Comparison of ENCODE assay signal across 17 cellular contexts in genomic region chr3:128317698-128318231, GRCh38.
DNase-seq lines count a peak whose midpoint lies in the region; ATAC-seq, FAIRE-seq and TF ChIP-seq lines count a peak whose summit lies in the region.
"Had no signal": no experiment of that assay in that cellular context is flagged by ENCODE, and none has a peak within 500 bp of the region (broad histone marks: within the 10 kb centered on the region; RNA-seq: fewer than 3 reads in every experiment).

No MANE protein-coding gene starts in this region.

- H3K9ac ChIP-seq in HepG2 (ENCODE audit: insufficient read depth, low read depth, low read length), result no peak overlapping the region
- H3K9ac ChIP-seq in mesendoderm (ENCODE audit: low read length), result no peak overlapping the region

- TF ChIP-seq EP300 in HepG2 (IDR thresholded peaks at IDR 0.05; ENCODE audit: low read depth in 2 of 2, low read length in 2 of 2) (no peak), HepG2 (CRISPR knock-in tag; IDR thresholded peaks at IDR 0.05; ENCODE audit: borderline replicate concordance) (no peak)

- 95% methylated on average over 5 of the region's 8 CpGs for WGBS in HepG2 (ENCODE audit: low lambda C conversion rate)
- 100% methylated on average over 2 of the region's 8 CpGs for WGBS in right lobe of liver (ENCODE audit: insufficient coverage, low coverage, low lambda C conversion rate, missing lambda C conversion rate)
- no CpG with 5 or more reads among the region's 8 CpGs for WGBS in mesendoderm (ENCODE audit: extremely low coverage, insufficient coverage, low lambda C conversion rate)

- peak overlapping the region; percentile 80 for H3K27ac Mint-ChIP-seq in activated naive CD8-positive, alpha-beta T cell treated with anti-CD3 and anti-CD28 coated beads for 36 hours
- H3K27ac Mint-ChIP-seq: activated B cell treated with CpG ODN at 0.5 μM for 24 hours; activated T-helper 1 cell treated with anti-CD3 and anti-CD28 coated beads, Interleukin-12 subunit alpha, Interleukin-12 subunit beta, Interleukin-2, Interleukin-4 antibody, amounts not matched to agents 30 ng/mL and 10 ng/mL and 1 ng/mL, durations not matched to agents 14 hours and 24 hours and 36 hours; B cell had no signal

- no peak overlapping the region for H3K23ac ChIP-seq in mesendoderm (ENCODE audit: low read length)

- no peak overlapping the region for H3K4me3 Mint-ChIP-seq in activated naive CD8-positive, alpha-beta T cell treated with anti-CD3 and anti-CD28 coated beads for 36 hours
- H3K4me3 Mint-ChIP-seq: activated B cell treated with CpG ODN at 0.5 μM for 24 hours; activated T-helper 1 cell treated with anti-CD3 and anti-CD28 coated beads, Interleukin-12 subunit alpha, Interleukin-12 subunit beta, Interleukin-2, Interleukin-4 antibody, amounts not matched to agents 30 ng/mL and 10 ng/mL and 1 ng/mL, durations not matched to agents 14 hours and 24 hours and 36 hours; B cell; naive B cell had no signal

- H2BK120ac ChIP-seq in mesendoderm (ENCODE audit: low read depth, low read length), result no peak overlapping the region

- no peaks in the 10 kb centered on the region for H3K79me1 ChIP-seq in mesendoderm (ENCODE audit: low read length)

- H3K27me3 ChIP-seq in HepG2 (ENCODE audit: control insufficient read depth in 1 of 2, insufficient read depth in 2 of 2, low read length in 2 of 2) (no peaks in the 10 kb centered on the region), right lobe of liver (no peaks in the 10 kb centered on the region), mesendoderm (ENCODE audit: insufficient read depth, low read length, poor library complexity) (no peaks in the 10 kb centered on the region), uterus (no peaks in the 10 kb centered on the region)

- H3K4me2 ChIP-seq in HepG2 (ENCODE audit: low read depth, low read length) (no peak overlapping the region), mesendoderm (ENCODE audit: low read length) (no peak overlapping the region)

- H3K4me3 ChIP-seq in HepG2 (replicated peaks in 1 of 3; ENCODE audit: insufficient read depth in 1 of 3, low read depth in 2 of 3, low read length in 3 of 3) (no peak overlapping the region), right lobe of liver (no peak overlapping the region), mesendoderm (ENCODE audit: low read length) (no peak overlapping the region), uterus (no peak overlapping the region)

- no peak overlapping the region for H4K5ac ChIP-seq in mesendoderm (ENCODE audit: low read length)

- H2BK15ac ChIP-seq in mesendoderm (replicated peaks; ENCODE audit: low read depth), result no peak overlapping the region

- no peak overlapping the region for H3K4ac ChIP-seq in mesendoderm (ENCODE audit: low read depth, low read length)

- no peak overlapping the region for H4K8ac ChIP-seq in mesendoderm (ENCODE audit: low read depth, low read length)

- no peak for FAIRE-seq in HepG2 (lab: Jason Lieb, UNC)
- FAIRE-seq: keratinocyte had no signal

- no peaks in the 10 kb centered on the region for H3K9me3 Mint-ChIP-seq in activated naive CD8-positive, alpha-beta T cell treated with anti-CD3 and anti-CD28 coated beads for 36 hours
- H3K9me3 Mint-ChIP-seq: activated B cell treated with CpG ODN at 0.5 μM for 24 hours; activated T-helper 1 cell treated with anti-CD3 and anti-CD28 coated beads, Interleukin-12 subunit alpha, Interleukin-12 subunit beta, Interleukin-2, Interleukin-4 antibody, amounts not matched to agents 30 ng/mL and 10 ng/mL and 1 ng/mL, durations not matched to agents 14 hours and 24 hours and 36 hours; naive B cell had no signal

- intact Hi-C loops in HepG2 (cut with micrococcal nuclease; ENCODE audit: unreplicated experiment) (no loop called here), right lobe of liver (cut with DNase I) (no loop called here), uterus (cut with DNase I; ENCODE audit: low total_unique reads) (no loop called here)

- H3K4me1 Mint-ChIP-seq in activated naive CD8-positive, alpha-beta T cell treated with anti-CD3 and anti-CD28 coated beads for 36 hours, result peaks cover 36% of the 10 kb centered on the region
- H3K4me1 Mint-ChIP-seq: activated B cell treated with CpG ODN at 0.5 μM for 24 hours, B cell had no signal

- no peak for TF ChIP-seq RAD21 in HepG2 (CRISPR knock-in tag; IDR thresholded peaks at IDR 0.05)

- H3K79me2 ChIP-seq in HepG2 (ENCODE audit: insufficient read depth, low read length) (no peaks in the 10 kb centered on the region), mesendoderm (ENCODE audit: control insufficient read depth, insufficient read depth, low read length) (no peaks in the 10 kb centered on the region)

- no peak overlapping the region for H3K18ac ChIP-seq in mesendoderm (ENCODE audit: low read length)

- CTCF ChIA-PET in HepG2 (lab: Yijun Ruan, JAX; ENCODE audit: low intra/inter-chr PET ratio, low total read pairs), result no interaction called here

- H3K4me1 ChIP-seq in HepG2 (ENCODE audit: insufficient read depth, low read length) (peaks cover 14% of the 10 kb centered on the region), right lobe of liver (peaks cover 0 to 12% (median 2%) of the 10 kb centered on the region in 4 donors), mesendoderm (ENCODE audit: control insufficient read depth, low read depth, low read length) (no peaks in the 10 kb centered on the region), uterus (peaks cover 0 to 4% of the 10 kb centered on the region in 2 donors)

- H3K36me3 ChIP-seq in HepG2 (replicated peaks in 1 of 2; ENCODE audit: control insufficient read depth in 1 of 2, insufficient read depth in 2 of 2, low read length in 2 of 2) (peaks cover 6 to 20% of the 10 kb centered on the region in 2 experiments; a peak in 3 of 5 replicates), right lobe of liver (no peaks in the 10 kb centered on the region), mesendoderm (ENCODE audit: control insufficient read depth, insufficient read depth, low read length) (no peaks in the 10 kb centered on the region), uterus (no peaks in the 10 kb centered on the region)

- H3K9me3 ChIP-seq in HepG2 (ENCODE audit: low read length), result no peaks in the 10 kb centered on the region
- H3K9me3 ChIP-seq in right lobe of liver, result no peaks in the 10 kb centered on the region
- no peaks in the 10 kb centered on the region for H3K9me3 ChIP-seq in uterus

- TF ChIP-seq POLR2A in HepG2 (IDR thresholded peaks at IDR 0.05; ENCODE audit: insufficient read depth in 1 of 2, low read depth in 2 of 2, low read length in 2 of 2) (no peak), right lobe of liver (IDR thresholded peaks at IDR 0.05) (no peak), uterus (IDR thresholded peaks at IDR 0.05) (no peak), GM18505 (IDR thresholded peaks at IDR 0.05; ENCODE audit: borderline replicate concordance, extremely low read depth, insufficient read depth, insufficient read length) (no peak)

- POLR2A ChIA-PET in HepG2 (lab: Yijun Ruan, JAX), result no interaction called here

- peaks cover 5% of the 10 kb centered on the region; the same call in 1 of the 2 replicates for H4K20me1 ChIP-seq in HepG2 (ENCODE audit: insufficient read depth, low read length)

- H2AFZ ChIP-seq in HepG2 (ENCODE audit: low read length), result no peak overlapping the region

- peaks cover 13% of the 10 kb centered on the region for H3K36me3 Mint-ChIP-seq in activated naive CD8-positive, alpha-beta T cell treated with anti-CD3 and anti-CD28 coated beads for 36 hours

- H3K27me3 Mint-ChIP-seq in activated naive CD8-positive, alpha-beta T cell treated with anti-CD3 and anti-CD28 coated beads for 36 hours, result no peaks in the 10 kb centered on the region
- H3K27me3 Mint-ChIP-seq: activated B cell treated with CpG ODN at 0.5 μM for 24 hours, B cell, naive B cell had no signal

- H2AK5ac ChIP-seq in mesendoderm (ENCODE audit: low read length), result no peak overlapping the region

- BruUV-seq in HepG2 (replicated peaks; lab: Mats Ljungman, UMichigan), result no TSS peak

- no peak overlapping the region for H2BK5ac ChIP-seq in mesendoderm (ENCODE audit: low read length)

- ATAC-seq in HepG2 (no peak; the same call in 2 of the 3 replicates), right lobe of liver (no peak), GM18505 (IDR thresholded peaks at IDR 0.05; ENCODE audit: unreplicated experiment) (no peak)
- ATAC-seq: stimulated activated naive CD8-positive, alpha-beta T cell treated with anti-CD3 and anti-CD28 coated beads, Interleukin-15, Interleukin-2, amounts not matched to agents 100 U/mL and 50 U/mL, for 24 hours had no signal

- in situ Hi-C loops in HepG2 (cut with HindIII; ENCODE audit: extremely low pct_ligation_motif_present, low pct_unique_long_range_greater_than_20kb), result no loop called here

- H3K56ac ChIP-seq in mesendoderm (ENCODE audit: low read length), result no peak overlapping the region

- DNase-seq in HepG2 (ENCODE audit: low spot score) (no peak), right lobe of liver (no peak), mesendoderm (peak; percentile 11), uterus (no peak), GF-D8 (lab: John Stamatoyannopoulos, UW) (no peak), DMS114 treated with DMSO at 0.1 percent for 48 hours (lab: John Stamatoyannopoulos, UW; ENCODE audit: unreplicated experiment) (no peak)
- no peak for DNase-seq in activated naive CD8-positive, alpha-beta T cell treated with anti-CD3 and anti-CD28 coated beads for 36 hours
- DNase-seq: activated B cell treated with CpG ODN at 0.5 μM for 24 hours; HCEC 1CT; naive B cell; NCI-H2107; SHP77 treated with DMSO at 0.1 percent for 48 hours; stimulated activated naive CD8-positive, alpha-beta T cell treated with anti-CD3 and anti-CD28 coated beads, Interleukin-15, Interleukin-2, amounts not matched to agents 100 U/mL and 50 U/mL, for 24 hours had no signal

- no peak overlapping the region for H3K27ac ChIP-seq in HepG2 (ENCODE audit: extremely low read length, insufficient read depth, low read length)
- H3K27ac ChIP-seq in right lobe of liver, result no peak overlapping the region
- H3K27ac ChIP-seq in mesendoderm (ENCODE audit: low read depth, low read length), result no peak overlapping the region
- H3K27ac ChIP-seq in uterus, result peak overlapping the region; percentile 58 to 80

- no peak for TF ChIP-seq CTCF in HepG2 (CRISPR knock-in tag; IDR thresholded peaks at IDR 0.05)
- TF ChIP-seq CTCF in right lobe of liver (IDR thresholded peaks at IDR 0.05), result no peak
- TF ChIP-seq CTCF in uterus (IDR thresholded peaks at IDR 0.05), result no peak

TF ChIP-seq in HepG2, 621 proteins besides CTCF, POLR2A, EP300 and RAD21 (continues in another document):
- TF ChIP-seq ATAD3A (CRISPR knock-in tag; IDR thresholded peaks at IDR 0.05) (no peak), POGZ (CRISPR knock-in tag; IDR thresholded peaks at IDR 0.05) (no peak), PHF5A (CRISPR knock-in tag; IDR thresholded peaks at IDR 0.05; ENCODE audit: low read depth, unreplicated experiment) (no peak), MXI1 (IDR thresholded peaks at IDR 0.05; ENCODE audit: borderline replicate concordance, low read depth, low read length) (no peak), ZNF891 (CRISPR knock-in tag; IDR thresholded peaks at IDR 0.05) (0 out of 2 replicates have a peak, but pooled peaks have one; percentile 48), MAX (IDR thresholded peaks at IDR 0.05) (no peak), ZNF317 (CRISPR knock-in tag; IDR thresholded peaks at IDR 0.05) (no peak)

Comparison
In these comparisons a context has a peak if more than half of its experiments do, and no peak if none do; other contexts are left out.
1. H3K27ac ChIP-seq: peak in uterus (2 of 2); none in HepG2 (single experiment), right lobe of liver (0 of 3) and mesendoderm (single experiment).